In genomic region chr1:20447794-20448193, GRCh38 we compare ENCODE assay signal across 24 cellular contexts.
"Had no signal": no experiment of that assay in that cellular context is flagged by ENCODE, and none has a peak within 500 bp of the region (broad histone marks: within the 10 kb centered on the region; RNA-seq: fewer than 3 reads in every experiment).

No MANE protein-coding gene starts in this region.

- H3K36me3 Mint-ChIP-seq: activated naive CD8-positive, alpha-beta T cell treated with anti-CD3 and anti-CD28 coated beads for 36 hours had no signal

- H3K4me2 ChIP-seq: KMS-11, PC-9 had no signal

- H3K9me3 Mint-ChIP-seq: activated CD4-positive, alpha-beta T cell treated with anti-CD3 and anti-CD28 coated beads, Interleukin-2, amount 10 ng/mL, durations not matched to agents 24 days and 14 days; activated CD8-positive, alpha-beta T cell treated with anti-CD3 and anti-CD28 coated beads for 36 hours; activated naive CD8-positive, alpha-beta T cell treated with anti-CD3 and anti-CD28 coated beads for 36 hours; activated T-cell treated with anti-CD3 and anti-CD28 coated beads, Interleukin-2, amount 50 U/mL, for 72 hours; activated T-helper 17 cell treated with anti-CD3 and anti-CD28 coated beads, Interleukin-2, amount 50 U/mL, for 72 hours; T-helper 1 cell treated with Interleukin-12 subunit alpha and Interleukin-12 subunit beta and Interleukin-4 antibody, amounts not matched to agents 30 μg/mL and 1 μg/mL, for 36 hours; T-helper 2 cell treated with Interferon-gamma antibody and Interleukin-4, amounts not matched to agents 5 μg/mL and 100 μg/mL, for 36 hours had no signal

- H3K27me3 ChIP-seq: brain microvascular endothelial cell had no signal

- H3K4me3 ChIP-seq: PC-9, SJCRH30, SK-N-MC had no signal

- H3K27ac Mint-ChIP-seq: activated CD4-positive, alpha-beta T cell treated with anti-CD3 and anti-CD28 coated beads, Interleukin-2, amount 10 ng/mL, durations not matched to agents 24 days and 14 days; activated CD8-positive, alpha-beta T cell treated with anti-CD3 and anti-CD28 coated beads for 36 hours; activated naive CD8-positive, alpha-beta T cell treated with anti-CD3 and anti-CD28 coated beads for 36 hours; activated T-cell treated with anti-CD3 and anti-CD28 coated beads, Interleukin-2, amount 50 U/mL, for 72 hours; activated T-helper 17 cell treated with anti-CD3 and anti-CD28 coated beads, Interleukin-2, amount 50 U/mL, for 72 hours; T-helper 1 cell treated with Interleukin-12 subunit alpha and Interleukin-12 subunit beta and Interleukin-4 antibody, amounts not matched to agents 30 μg/mL and 1 μg/mL, for 36 hours; T-helper 2 cell treated with Interferon-gamma antibody and Interleukin-4, amounts not matched to agents 5 μg/mL and 100 μg/mL, for 36 hours had no signal

- H3K4me1 Mint-ChIP-seq: activated CD4-positive, alpha-beta T cell treated with anti-CD3 and anti-CD28 coated beads, Interleukin-2, amount 10 ng/mL, durations not matched to agents 24 days and 14 days; activated naive CD8-positive, alpha-beta T cell treated with anti-CD3 and anti-CD28 coated beads for 36 hours had no signal

- H2AFZ ChIP-seq: PC-9 had no signal

- ATAC-seq: activated CD8-positive, alpha-beta T cell treated with anti-CD3 and anti-CD28 coated beads for 36 hours; activated T-cell treated with anti-CD3 and anti-CD28 coated beads, Interleukin-2, amount 50 U/mL, for 72 hours; activated T-helper 17 cell treated with anti-CD3 and anti-CD28 coated beads, Interleukin-2, amount 50 U/mL, for 72 hours had no signal

- H3K9me3 ChIP-seq: SJCRH30 had no signal

- H3K4me3 Mint-ChIP-seq: activated CD4-positive, alpha-beta T cell treated with anti-CD3 and anti-CD28 coated beads, Interleukin-2, amount 10 ng/mL, durations not matched to agents 24 days and 14 days; activated CD8-positive, alpha-beta T cell treated with anti-CD3 and anti-CD28 coated beads for 36 hours; activated naive CD8-positive, alpha-beta T cell treated with anti-CD3 and anti-CD28 coated beads for 36 hours; activated T-cell treated with anti-CD3 and anti-CD28 coated beads, Interleukin-2, amount 50 U/mL, for 72 hours; activated T-helper 17 cell treated with anti-CD3 and anti-CD28 coated beads, Interleukin-2, amount 50 U/mL, for 72 hours; T-helper 1 cell treated with Interleukin-12 subunit alpha and Interleukin-12 subunit beta and Interleukin-4 antibody, amounts not matched to agents 30 μg/mL and 1 μg/mL, for 36 hours; T-helper 2 cell treated with Interferon-gamma antibody and Interleukin-4, amounts not matched to agents 5 μg/mL and 100 μg/mL, for 36 hours had no signal

- H3K36me3 ChIP-seq: brain microvascular endothelial cell, SJCRH30 had no signal

- H3K9ac ChIP-seq: KMS-11 had no signal

- DNase-seq: activated CD4-positive, alpha-beta T cell treated with anti-CD3 and anti-CD28 coated beads, Interleukin-2, amount 10 ng/mL, durations not matched to agents 24 days and 14 days; activated CD4-positive, alpha-beta T cell treated with anti-CD3 and anti-CD28 coated beads, Interleukin-2, amount 50 U/mL, for 4 hours; activated CD8-positive, alpha-beta T cell treated with anti-CD3 and anti-CD28 coated beads for 36 hours; activated naive CD4-positive, alpha-beta T cell; activated naive CD4-positive, alpha-beta T cell treated with anti-CD3 and anti-CD28 coated beads, Interleukin-2, amount 50 U/mL, for 16 hours; activated naive CD8-positive, alpha-beta T cell treated with anti-CD3 and anti-CD28 coated beads for 36 hours; activated T-cell treated with anti-CD3 and anti-CD28 coated beads, Interleukin-2, amount 50 U/mL, for 1 hour; activated T-cell treated with anti-CD3 and anti-CD28 coated beads, Interleukin-2, amount 50 U/mL, for 72 hours; brain microvascular endothelial cell; MM.1S; MV-4-11; NCI-H1092; NCI-H1436 treated with DMSO at 0.1 percent for 48 hours; NCI-H2029; NCI-H345; NCI-H524 treated with DMSO at 0.1 percent for 48 hours; PC-9; SHP77; SJCRH30 had no signal

- H3K27ac ChIP-seq: brain microvascular endothelial cell, KMS-11, PC-9, SJCRH30, SK-N-MC had no signal

- H3K4me1 ChIP-seq: SJCRH30 had no signal
